11 cellular contexts compared by ENCODE assay signal in genomic region chr12:93375906-93376305, GRCh38. TPM values are rescaled to one million over a fixed set of nuclear protein-coding genes. Genes with fewer than 3 reads are reported as not detected.
DNase-seq lines count a peak whose midpoint lies in the region; FAIRE-seq and TF ChIP-seq lines count a peak whose summit lies in the region.
"Had no signal": no experiment of that assay in that cellular context is flagged by ENCODE, and none has a peak within 500 bp of the region (broad histone marks: within the 10 kb centered on the region; RNA-seq: fewer than 3 reads in every experiment).

No MANE protein-coding gene starts in this region.

- H2BK120ac ChIP-seq in H1 (replicated peaks; ENCODE audit: low read depth, low read length): peak overlapping the region; percentile 62

- no peak overlapping the region for H3K27ac Mint-ChIP-seq in MCF 10A (ENCODE audit: low read depth, unreplicated experiment)

- no peak for TF ChIP-seq RAD21 in H1 (IDR thresholded peaks at IDR 0.05 in 1 of 2, conservative IDR thresholded peaks at IDR 0.05 in 1 of 2; ENCODE audit: low read depth in 2 of 2, low read length in 2 of 2)

- WGBS in H1 (ENCODE audit: extremely low coverage in 1 of 2, insufficient coverage in 1 of 2, insufficient read length in 1 of 2, insufficient replicate concordance in 2 of 2, low coverage in 1 of 2, low lambda C conversion rate in 2 of 2, missing lambda C conversion rate in 1 of 2), 2 experiments: 74% methylated on average over 6 of the region's 6 CpGs; no CpG with 5 or more reads in 1 of the 2 experiments
- WGBS in tibial nerve, 2 donors: 86 to 91% methylated on average over 6 of the region's 6 CpGs

- H2AK5ac ChIP-seq in H1 (ENCODE audit: low read depth, low read length): no peak overlapping the region

- no peak overlapping the region for H3K23ac ChIP-seq in H1 (ENCODE audit: insufficient read length)

- H3K9ac ChIP-seq in H1 (replicated peaks in 1 of 4; ENCODE audit: extremely low read depth in 1 of 4, low read depth in 3 of 4, low read length in 3 of 4) (no peak overlapping the region), mucosa of rectum (ENCODE audit: low read depth in 1 of 2, low read length in 2 of 2) (peak overlapping the region; percentile 83 to 93)

- DNase-seq in breast epithelium (ENCODE audit: low spot score in 2 of 2) (no peak), MCF 10A (ENCODE audit: unreplicated experiment) (no peak), H1 (ENCODE audit: low read depth in 1 of 2, low spot score in 2 of 2) (no peak), tibial nerve (ENCODE audit: low spot score in 2 of 2) (no peak), NCI-H446 treated with DMSO at 0.1 percent for 48 hours (lab: John Stamatoyannopoulos, UW) (no peak), hepatic stellate cell (ENCODE audit: low spot score) (no peak), NOMO-1 (lab: John Stamatoyannopoulos, UW; ENCODE audit: unreplicated experiment in 2 of 2) (no peak)
- DNase-seq: activated T-cell treated with anti-CD3 and anti-CD28 coated beads, Interleukin-2, amount 50 U/mL, for 4 hours; NCI-H2081 had no signal

- H3K27me3 ChIP-seq in breast epithelium (no peaks in the 10 kb centered on the region), H1 (replicated peaks in 1 of 4; ENCODE audit: control insufficient read depth in 3 of 4, extremely low read depth in 1 of 4, insufficient read depth in 3 of 4, low read length in 3 of 4) (no peaks in the 10 kb centered on the region), mucosa of rectum (ENCODE audit: control insufficient read depth in 2 of 2, insufficient read depth in 2 of 2, low read length in 2 of 2) (no peaks in the 10 kb centered on the region), tibial nerve (no peaks in the 10 kb centered on the region)

- H4K20me1 ChIP-seq in H1 (replicated peaks in 1 of 2; ENCODE audit: control insufficient read depth in 1 of 2, insufficient read depth in 2 of 2, low read length in 2 of 2): peaks cover 0 to 2% of the 10 kb centered on the region in 2 experiments

- H3K4me1 ChIP-seq in breast epithelium (peaks cover 0 to 18% of the 10 kb centered on the region in 2 donors), H1 (replicated peaks in 1 of 4; ENCODE audit: control insufficient read depth in 3 of 4, insufficient read depth in 4 of 4, low read length in 3 of 4) (peaks cover 13 to 15% (median 14%) of the 10 kb centered on the region in 4 experiments; a peak in 6 of 7 replicates), mucosa of rectum (ENCODE audit: control insufficient read depth in 2 of 2, insufficient read depth in 2 of 2, low read length in 2 of 2) (peaks cover 16 to 38% of the 10 kb centered on the region in 2 donors), tibial nerve (peaks cover 0 to 46% (median 9%) of the 10 kb centered on the region in 4 donors)

- POLR2A ChIA-PET in MCF 10A (lab: Yijun Ruan, JAX) (interaction anchor here (0.7 to 6.1 kb wide), 8 partner anchors 12 to 330 kb away, joined by 3 to 53 read pairs (median 5); no protein-coding TSS in a partner anchor), H1 (lab: Charles Lee; ENCODE audit: partially characterized antibody) (interaction anchor here (0.7 to 1.6 kb wide), 3 partner anchors 45 to 1624 kb away, joined by 3 to 4 read pairs (median 3); no protein-coding TSS in a partner anchor)

- H4K5ac ChIP-seq in H1 (ENCODE audit: insufficient read length, low read depth, low read length): no peak overlapping the region

- peaks cover 13% of the 10 kb centered on the region for H3K4me1 Mint-ChIP-seq in MCF 10A (ENCODE audit: insufficient read depth, unreplicated experiment)

- H2BK12ac ChIP-seq in H1 (ENCODE audit: low read depth, low read length): 0 out of 2 replicates have a peak overlapping the region, but pooled peaks have one; percentile 35

- CTCF ChIA-PET in MCF 10A (lab: Yijun Ruan, JAX): interaction anchor here (0.7 to 1.7 kb wide), 5 partner anchors 21 to 662 kb away, joined by 3 to 9 read pairs (median 4); no protein-coding TSS in a partner anchor
- CTCF ChIA-PET in H1 (lab: Charles Lee; ENCODE audit: partially characterized antibody): interaction anchor here (0.6 to 2.3 kb wide), 7 partner anchors 8 to 389 kb away, joined by 3 to 7 read pairs (median 3); no protein-coding TSS in a partner anchor

- H3K27me3 Mint-ChIP-seq in MCF 10A (ENCODE audit: insufficient read depth, unreplicated experiment): no peaks in the 10 kb centered on the region

- peaks cover 12% of the 10 kb centered on the region for H3K23me2 ChIP-seq in H1 (ENCODE audit: low read depth, low read length)

- H4K91ac ChIP-seq in H1 (replicated peaks; ENCODE audit: insufficient read length, low read length): no peak overlapping the region

- peaks cover 3 to 27% of the 10 kb centered on the region in 2 experiments; a peak in 3 of 4 replicates for H3K79me2 ChIP-seq in H1 (ENCODE audit: control insufficient read depth in 1 of 2, insufficient read depth in 2 of 2, low read length in 2 of 2)

- no peak overlapping the region for H2BK15ac ChIP-seq in H1 (ENCODE audit: low read length)

- H3K4me2 ChIP-seq in H1 (ENCODE audit: insufficient read depth in 1 of 2, low read depth in 2 of 2, low read length in 2 of 2): peak overlapping the region; percentile 75 to 98; a peak in 2 of 4 replicates

- no peak overlapping the region for H3K14ac ChIP-seq in H1 (ENCODE audit: insufficient read length)

- TF ChIP-seq POLR2A in breast epithelium (IDR thresholded peaks at IDR 0.05) (no peak), H1 (IDR thresholded peaks at IDR 0.05; ENCODE audit: control extremely low read depth in 1 of 2, low read depth in 2 of 2, low read length in 2 of 2) (no peak), tibial nerve (IDR thresholded peaks at IDR 0.05) (no peak)

- H3K36me3 ChIP-seq in breast epithelium (no peaks in the 10 kb centered on the region), H1 (ENCODE audit: control insufficient read depth in 2 of 4, insufficient read depth in 4 of 4, low read length in 3 of 4) (no peaks in the 10 kb centered on the region), mucosa of rectum (ENCODE audit: control insufficient read depth in 2 of 2, insufficient read depth in 2 of 2, low read length in 2 of 2) (no peaks in the 10 kb centered on the region), tibial nerve (no peaks in the 10 kb centered on the region)

- no peak overlapping the region for H2BK20ac ChIP-seq in H1 (ENCODE audit: low read length)

- TF ChIP-seq EP300 in H1 (IDR thresholded peaks at IDR 0.05; ENCODE audit: borderline replicate concordance in 1 of 2, low read depth in 2 of 2, low read length in 2 of 2): no peak
- no peak for TF ChIP-seq EP300 in tibial nerve (IDR thresholded peaks at IDR 0.05)

- no peak overlapping the region for H3K4ac ChIP-seq in H1 (replicated peaks; ENCODE audit: insufficient read length, low read depth, low read length)

- H3K4me3 ChIP-seq in breast epithelium (peak overlapping the region in 2 of 3 donors; percentile 85 to 94), H1 (ENCODE audit: extremely low read depth in 1 of 4, insufficient read depth in 2 of 4, low read depth in 3 of 4, low read length in 4 of 4) (0 out of 8 replicates have a peak overlapping the region, but pooled peaks of 1 of the 4 experiments have one; percentile 96), mucosa of rectum (ENCODE audit: low read length in 2 of 2) (peak overlapping the region; percentile 80 to 94), tibial nerve (peak overlapping the region in 2 of 4 donors; percentile 5 to 70)

- BruUV-seq in MCF 10A (replicated peaks; lab: Mats Ljungman, UMichigan): no TSS peak

- no peak overlapping the region for H4K8ac ChIP-seq in H1 (ENCODE audit: extremely low read depth, insufficient read depth, low read length)

- H3K56ac ChIP-seq in H1 (replicated peaks; ENCODE audit: insufficient read length, low read depth, low read length): no peak overlapping the region

- H3K27ac ChIP-seq in breast epithelium (peak overlapping the region; percentile 96 to 97), H1 (ENCODE audit: low read depth, low read length) (no peak overlapping the region), mucosa of rectum (ENCODE audit: low read depth in 2 of 2, low read length in 2 of 2) (peak overlapping the region; percentile 90), tibial nerve (peak overlapping the region; percentile 85 to 98 (median 90))

- no peak overlapping the region for H2AFZ ChIP-seq in H1 (ENCODE audit: low read length)

- H3K18ac ChIP-seq in H1 (ENCODE audit: extremely low read depth, low read length): no peak overlapping the region

- no peaks in the 10 kb centered on the region for H3K9me3 Mint-ChIP-seq in MCF 10A (ENCODE audit: unreplicated experiment)
- H3K9me3 Mint-ChIP-seq: activated T-cell treated with anti-CD3 and anti-CD28 coated beads, Interleukin-2, amount 50 U/mL, for 4 hours had no signal

- intact Hi-C loops in breast epithelium (cut with DNase I; ENCODE audit: low total_unique reads): no loop called here
- intact Hi-C loops in MCF 10A (cut with micrococcal nuclease): loop anchor here (5.0 kb wide), 1 partner anchor 134 kb away; no protein-coding TSS in a partner anchor

- H2BK5ac ChIP-seq in H1 (ENCODE audit: low read depth, low read length): no peak overlapping the region

- FAIRE-seq in H1 (lab: Jason Lieb, UNC): no peak
- FAIRE-seq: A204.1 had no signal

- TF ChIP-seq CTCF in breast epithelium (IDR thresholded peaks at IDR 0.05) (no peak), MCF 10A (IDR thresholded peaks at IDR 0.05; ENCODE audit: unreplicated experiment) (no peak), H1 (IDR thresholded peaks at IDR 0.05; ENCODE audit: control extremely low read depth in 1 of 3, insufficient read depth in 1 of 3, low read depth in 1 of 3, low read length in 3 of 3) (no peak), tibial nerve (IDR thresholded peaks at IDR 0.05) (no peak)

- H3K9me3 ChIP-seq in breast epithelium: no peaks in the 10 kb centered on the region
- H3K9me3 ChIP-seq in H1 (ENCODE audit: insufficient read depth in 2 of 2, low read depth in 1 of 2, low read length in 1 of 2): no peaks in the 10 kb centered on the region
- H3K9me3 ChIP-seq in mucosa of rectum (ENCODE audit: control insufficient read depth in 2 of 2, low read length in 2 of 2): no peaks in the 10 kb centered on the region
- no peaks in the 10 kb centered on the region for H3K9me3 ChIP-seq in tibial nerve

- H3K4me3 Mint-ChIP-seq in MCF 10A (ENCODE audit: unreplicated experiment): no peak overlapping the region
- H3K4me3 Mint-ChIP-seq: activated T-cell treated with anti-CD3 and anti-CD28 coated beads, Interleukin-2, amount 50 U/mL, for 4 hours had no signal

- H3K36me3 Mint-ChIP-seq in MCF 10A (ENCODE audit: insufficient read depth, unreplicated experiment): peaks cover 6% of the 10 kb centered on the region

- no peaks in the 10 kb centered on the region for H3K79me1 ChIP-seq in H1 (ENCODE audit: low read depth, low read length)

RNA-seq across cellular contexts. Expression of gene NUDT4, which starts 1.8 kb away (rescaled TPM):
- total RNA-seq in breast epithelium (10 to 100 TPM; 51.1 to 94.3 (median 72.4) TPM), MCF 10A (2022) (79.8 and 91.0 TPM in 2 replicates), tibial nerve (10 to 100 TPM; 54.4 to 84.3 (median 69.9) TPM)
- 61.0 and 71.7 TPM in 2 replicates for total RNA-seq in H1 (2021; fragmentation: NEBNext Ultra II Directional; extraction: Animal tissue kit (Norgen Biotek cat#: 25700))
- 12.9 and 17.3 TPM in 2 replicates for polyA plus RNA-seq in H1 (2011; rRNA removed)
- 20.1 TPM for polyA plus RNA-seq in H1 (2011; cell fraction: cytosol; rRNA removed)
- 5.8 TPM for polyA plus RNA-seq in H1 (2011; cell fraction: nucleus; rRNA removed)
- polyA plus RNA-seq in H1 (2012, experiment 1 of 2): 15.0 to 31.6 TPM (median 17.9 TPM) in 4 replicates
- polyA plus RNA-seq in H1 (2012, experiment 2 of 2): 8.7 TPM
- 31.7 TPM for polyA plus RNA-seq in H1 (2013, experiment 1 of 2)
- 32.7 TPM for polyA plus RNA-seq in H1 (2013, experiment 2 of 2)
- polyA minus RNA-seq in H1 (2011; rRNA and poly(A)+ RNA removed): 17.9 and 19.2 TPM in 2 replicates
- polyA minus RNA-seq in H1 (2011; cell fraction: cytosol; rRNA and poly(A)+ RNA removed): 26.9 TPM
- 18.6 TPM for polyA minus RNA-seq in H1 (2011; cell fraction: nucleus; rRNA and poly(A)+ RNA removed)

Comparison
In these comparisons a context has a peak if more than half of its experiments do, and no peak if none do; other contexts are left out.
1. H3K9ac ChIP-seq: peak in mucosa of rectum (2 of 2); none in H1 (0 of 4).